ENCODE assay signal across 24 cellular contexts in genomic region chr1:22489278-22489677, GRCh38.
"Had no signal": no experiment of that assay in that cellular context is flagged by ENCODE, and none has a peak within 500 bp of the region (broad histone marks: within the 10 kb centered on the region; RNA-seq: fewer than 3 reads in every experiment).

No MANE protein-coding gene starts in this region.

- DNase-seq: colonic mucosa; effector memory CD4-positive, alpha-beta T cell; erythroblast; esophagus squamous epithelium; foreskin melanocyte; glutamatergic neuron; heart right ventricle; hippocampal formation; midbrain; naive thymus-derived CD4-positive, alpha-beta T cell; right lobe of liver; small intestine; stimulated activated CD4-positive, alpha-beta T cell treated with anti-CD3 and anti-CD28 coated beads, Interleukin-15, amount 100 ng/mL, for 24 hours; stimulated activated CD4-positive, alpha-beta T cell treated with anti-CD3 and anti-CD28 coated beads, Interleukin-2, amount 100 ng/mL, for 48 hours; stimulated activated naive CD4-positive, alpha-beta T cell; stimulated activated naive CD8-positive, alpha-beta T cell treated with anti-CD3 and anti-CD28 coated beads, Interleukin-15, amount 100 ng/mL, for 72 hours; trophoblast cell had no signal

- ATAC-seq: naive thymus-derived CD4-positive, alpha-beta T cell; stimulated activated naive CD8-positive, alpha-beta T cell treated with anti-CD3 and anti-CD28 coated beads, Interleukin-15, amount 100 ng/mL, for 72 hours had no signal

- H3K27me3 Mint-ChIP-seq: dendritic cell treated with granulocyte-macrophage colony-stimulating factor and Interleukin-4, amounts not matched to agents 40 ng/mL and 50 ng/mL, for 4 days; naive thymus-derived CD4-positive, alpha-beta T cell; progenitor cell of endocrine pancreas; stimulated activated naive CD8-positive, alpha-beta T cell treated with anti-CD3 and anti-CD28 coated beads, Interleukin-15, amount 100 ng/mL, for 72 hours had no signal

- H3K9me3 ChIP-seq: colonic mucosa, esophagus squamous epithelium, right lobe of liver, vagina had no signal

- H3K27ac Mint-ChIP-seq: dendritic cell treated with granulocyte-macrophage colony-stimulating factor and Interleukin-4, amounts not matched to agents 40 ng/mL and 50 ng/mL, for 4 days; nephron; neural progenitor cell; progenitor cell of endocrine pancreas; stimulated activated naive CD8-positive, alpha-beta T cell treated with anti-CD3 and anti-CD28 coated beads, Interleukin-15, amount 100 ng/mL, for 72 hours had no signal

- H3K27me3 ChIP-seq: colonic mucosa, esophagus squamous epithelium, heart right ventricle, neural progenitor cell, right lobe of liver, suprapubic skin, vagina had no signal

- H3K27ac ChIP-seq: colonic mucosa, esophagus squamous epithelium, neural progenitor cell, parathyroid adenoma, right lobe of liver, suprapubic skin, vagina had no signal

- H3K36me3 ChIP-seq: colonic mucosa, neural progenitor cell had no signal

- H3K4me1 Mint-ChIP-seq: nephron, neural progenitor cell had no signal

- H3K4me3 Mint-ChIP-seq: dendritic cell treated with granulocyte-macrophage colony-stimulating factor and Interleukin-4, amounts not matched to agents 40 ng/mL and 50 ng/mL, for 4 days; naive thymus-derived CD4-positive, alpha-beta T cell; nephron; neural progenitor cell; stimulated activated naive CD8-positive, alpha-beta T cell treated with anti-CD3 and anti-CD28 coated beads, Interleukin-15, amount 100 ng/mL, for 72 hours had no signal

- H3K4me1 ChIP-seq: colonic mucosa, esophagus squamous epithelium, parathyroid adenoma, suprapubic skin, vagina had no signal

- H3K4me3 ChIP-seq: colonic mucosa, esophagus squamous epithelium, heart right ventricle, neural progenitor cell, right lobe of liver, suprapubic skin, vagina had no signal
